Comparison of ENCODE assay signal across 26 cellular contexts in the genomic region with DNA sequence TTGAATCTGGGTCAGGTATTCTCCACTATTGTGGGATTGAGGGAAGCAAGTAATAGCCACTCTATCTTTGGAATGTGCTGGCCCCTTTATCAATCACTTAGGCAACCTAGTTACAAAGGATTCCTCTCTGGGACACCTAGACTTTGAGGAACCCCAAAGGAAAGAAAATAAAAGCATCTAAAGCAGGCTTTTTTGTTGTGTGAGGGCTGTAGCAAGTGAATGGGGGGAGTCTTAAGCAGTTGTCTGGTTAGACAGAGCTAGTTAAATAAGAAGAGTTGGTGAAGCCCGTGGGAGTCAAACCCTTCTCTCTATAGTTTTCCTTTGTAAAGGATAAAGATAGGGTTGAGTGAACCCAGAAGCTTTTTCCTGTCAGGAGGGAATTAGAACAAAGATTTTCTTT.
"Had no signal": no experiment of that assay in that cellular context is flagged by ENCODE, and none has a peak within 500 bp of the region (broad histone marks: within the 10 kb centered on the region; RNA-seq: fewer than 3 reads in every experiment).

No MANE protein-coding gene starts in this region.

- H3K4me3 Mint-ChIP-seq: activated naive CD8-positive, alpha-beta T cell; naive thymus-derived CD4-positive, alpha-beta T cell; stimulated activated effector memory CD8-positive, alpha-beta T cell treated with anti-CD3 and anti-CD28 coated beads, Interleukin-12 subunit alpha, Interleukin-12 subunit beta, amount 100 ng/mL, for 72 hours; stimulated activated naive CD8-positive, alpha-beta T cell treated with anti-CD3 and anti-CD28 coated beads, Interleukin-15, amount 100 ng/mL, for 72 hours; type B pancreatic cell had no signal

- H3K4me1 ChIP-seq: body of pancreas, colonic mucosa, left lung, parathyroid adenoma had no signal

- H2AFZ ChIP-seq: parathyroid adenoma had no signal

- DNase-seq: activated CD4-positive, alpha-beta T cell treated with anti-CD3 and anti-CD28 coated beads for 48 hours; activated CD4-positive, alpha-beta T cell treated with anti-CD3 and anti-CD28 coated beads, Interleukin-2, amount 50 U/mL, for 48 hours; activated CD8-positive, alpha-beta memory T cell treated with anti-CD3 and anti-CD28 coated beads for 24 hours; activated effector memory CD4-positive, alpha-beta T cell treated with Interleukin-2 at 50 U/mL for 16 hours; activated naive CD4-positive, alpha-beta T cell treated with Interleukin-2 at 50 U/mL for 16 hours; aorta; body of pancreas; cerebellar nuclear complex; colonic mucosa; effector memory CD4-positive, alpha-beta T cell; head of caudate nucleus; hypothalamus; left lung; lower lobe of right lung; mesenchymal stem cell; naive thymus-derived CD4-positive, alpha-beta T cell; nucleus accumbens; right cardiac atrium; stimulated activated CD4-positive, alpha-beta T cell treated with anti-CD3 and anti-CD28 coated beads, Interleukin-4, amount 100 ng/mL, for 24 hours; stimulated activated naive CD8-positive, alpha-beta T cell treated with anti-CD3 and anti-CD28 coated beads, Interleukin-15, amount 100 ng/mL, for 72 hours; substantia nigra; uterus had no signal

- H3K27ac ChIP-seq: body of pancreas, colonic mucosa, lower lobe of right lung, parathyroid adenoma had no signal

- H3K79me2 ChIP-seq: parathyroid adenoma had no signal

- H3K4me1 Mint-ChIP-seq: stimulated activated effector memory CD8-positive, alpha-beta T cell treated with anti-CD3 and anti-CD28 coated beads, Interleukin-12 subunit alpha, Interleukin-12 subunit beta, amount 100 ng/mL, for 72 hours; stimulated activated naive CD8-positive, alpha-beta T cell treated with anti-CD3 and anti-CD28 coated beads, Interleukin-15, amount 100 ng/mL, for 72 hours had no signal

- H3K9me3 ChIP-seq: body of pancreas, colonic mucosa, left lung, lower lobe of right lung, uterus had no signal

- H3K9ac ChIP-seq: parathyroid adenoma had no signal

- H3K27me3 ChIP-seq: body of pancreas, colonic mucosa, left lung, uterus had no signal

- H3K36me3 ChIP-seq: colonic mucosa, left lung, lower lobe of right lung, uterus had no signal

- H3K27ac Mint-ChIP-seq: activated naive CD8-positive, alpha-beta T cell; naive thymus-derived CD4-positive, alpha-beta T cell; stimulated activated effector memory CD8-positive, alpha-beta T cell treated with anti-CD3 and anti-CD28 coated beads, Interleukin-12 subunit alpha, Interleukin-12 subunit beta, amount 100 ng/mL, for 72 hours; stimulated activated naive CD8-positive, alpha-beta T cell treated with anti-CD3 and anti-CD28 coated beads, Interleukin-15, amount 100 ng/mL, for 72 hours; type B pancreatic cell had no signal

- H3K4me3 ChIP-seq: body of pancreas, colonic mucosa, left lung, lower lobe of right lung, uterus had no signal

- H3K27me3 Mint-ChIP-seq: activated naive CD8-positive, alpha-beta T cell; naive thymus-derived CD4-positive, alpha-beta T cell; stimulated activated naive CD8-positive, alpha-beta T cell treated with anti-CD3 and anti-CD28 coated beads, Interleukin-15, amount 100 ng/mL, for 72 hours; type B pancreatic cell had no signal

- ATAC-seq: body of pancreas; left lung; lower lobe of right lung; naive thymus-derived CD4-positive, alpha-beta T cell; right cardiac atrium; stimulated activated effector memory CD8-positive, alpha-beta T cell treated with anti-CD3 and anti-CD28 coated beads, Interleukin-12 subunit alpha, Interleukin-12 subunit beta, amount 100 ng/mL, for 72 hours; stimulated activated naive CD8-positive, alpha-beta T cell treated with anti-CD3 and anti-CD28 coated beads, Interleukin-15, amount 100 ng/mL, for 72 hours had no signal

- H3K36me3 Mint-ChIP-seq: activated naive CD8-positive, alpha-beta T cell; stimulated activated effector memory CD8-positive, alpha-beta T cell treated with anti-CD3 and anti-CD28 coated beads, Interleukin-12 subunit alpha, Interleukin-12 subunit beta, amount 100 ng/mL, for 72 hours had no signal
